Comparison of ENCODE assay signal across 21 cellular contexts in genomic region chr15:66805207-66805975, GRCh38.
"Had no signal": no experiment of that assay in that cellular context is flagged by ENCODE, and none has a peak within 500 bp of the region (broad histone marks: within the 10 kb centered on the region; RNA-seq: fewer than 3 reads in every experiment).

No MANE protein-coding gene starts in this region.

- H3K36me3 ChIP-seq: colonic mucosa, right atrium auricular region, spleen, thoracic aorta, uterus had no signal

- DNase-seq: activated CD4-positive, alpha-beta memory T cell treated with anti-CD3 and anti-CD28 coated beads, Interleukin-2, amount 10 ng/mL, durations not matched to agents 7 days and 5 days; activated gamma-delta T cell treated with Interleukin-2 at 50 U/mL for 16 hours; activated naive CD8-positive, alpha-beta T cell treated with anti-CD3 and anti-CD28 coated beads, Interleukin-2, amount 10 ng/mL, durations not matched to agents 7 days and 5 days; activated T-cell treated with anti-CD3 and anti-CD28 coated beads, Interleukin-2, amount 50 U/mL, for 48 hours; caudate nucleus; colonic mucosa; effector CD4-positive, alpha-beta T cell; hypothalamus; kidney glomerular epithelial cell; spleen; stimulated activated CD4-positive, alpha-beta T cell treated with anti-CD3 and anti-CD28 coated beads, Interleukin-2, amount 100 ng/mL, for 24 hours; stimulated activated naive CD8-positive, alpha-beta T cell treated with anti-CD3 and anti-CD28 coated beads, Interleukin-15, Interleukin-2, amounts not matched to agents 100 U/mL and 50 U/mL, for 24 hours; T-cell; T1000; uterus had no signal

- H3K27me3 ChIP-seq: colonic mucosa, right atrium auricular region, spleen, uterus had no signal

- H2AFZ ChIP-seq: parathyroid adenoma had no signal

- H3K9me3 ChIP-seq: colonic mucosa, right atrium auricular region, spleen, thoracic aorta, uterus had no signal

- H3K27ac ChIP-seq: colonic mucosa, parathyroid adenoma, SK-N-MC, spleen, VCaP had no signal

- H3K9ac ChIP-seq: parathyroid adenoma had no signal

- ATAC-seq: stimulated activated naive CD8-positive, alpha-beta T cell treated with anti-CD3 and anti-CD28 coated beads, Interleukin-15, Interleukin-2, amounts not matched to agents 100 U/mL and 50 U/mL, for 24 hours; T-cell had no signal

- H3K4me3 ChIP-seq: colonic mucosa, lung, right atrium auricular region, SK-N-MC, spleen, thoracic aorta, uterus had no signal
